Comparison of ENCODE assay signal across 8 cellular contexts in the genomic region with DNA sequence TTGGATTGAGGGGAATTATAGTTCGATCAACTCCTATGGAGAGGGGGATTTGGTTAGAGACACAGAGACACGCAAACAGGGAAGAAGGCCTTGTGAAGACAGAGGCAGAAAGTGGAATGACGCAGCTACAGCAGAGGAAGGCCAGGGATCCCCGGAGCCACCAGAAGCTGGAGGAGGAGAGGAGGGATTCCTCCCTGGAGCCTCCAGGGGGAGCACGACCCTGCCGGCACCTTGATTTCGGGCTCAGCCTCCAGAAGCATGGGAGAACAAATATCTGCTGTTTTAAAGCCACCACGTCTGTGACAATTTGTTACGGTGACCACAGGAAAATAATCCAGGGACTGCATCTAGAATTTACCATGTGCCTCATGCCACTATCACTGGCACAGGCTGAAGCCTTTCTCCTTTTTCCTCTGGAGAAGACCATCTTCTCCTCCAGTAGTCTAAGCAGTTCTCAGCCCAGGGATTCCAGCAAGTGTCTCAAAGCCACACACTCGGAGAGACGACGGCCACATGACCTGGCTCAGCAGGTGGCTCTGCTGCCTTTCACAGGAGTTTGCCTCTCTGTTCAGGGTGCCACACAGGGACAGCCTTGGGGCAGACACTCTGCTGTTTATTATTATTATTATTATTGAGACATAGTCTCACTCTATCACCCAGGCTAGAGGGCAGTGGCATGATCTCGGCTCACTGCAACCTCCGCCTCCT. TPM values are rescaled to one million over a fixed set of nuclear protein-coding genes. Genes with fewer than 3 reads are reported as not detected.
DNase-seq lines count a peak whose midpoint lies in the region; ATAC-seq, FAIRE-seq and TF ChIP-seq lines count a peak whose summit lies in the region.

No MANE protein-coding gene starts in this region.

- H3K9me3 ChIP-seq in CD8-positive, alpha-beta T cell (ENCODE audit: low read length), result no peaks in the 10 kb centered on the region

- intact Hi-C loops in CD8-positive, alpha-beta T cell (cut with DNase I, micrococcal nuclease), result loop anchor here in 1 of 2 experiments (1.0 kb wide), 1 partner anchor 101 kb away; no protein-coding TSS in a partner anchor
- intact Hi-C loops in left colon (cut with DNase I, micrococcal nuclease), result no loop called here

- no peak for FAIRE-seq in H54 (lab: Jason Lieb, UNC)

- no peak overlapping the region for H3K27ac ChIP-seq in CD8-positive, alpha-beta T cell (ENCODE audit: low read depth, low read length)
- H3K27ac ChIP-seq in RWPE1 (no peak overlapping the region), substantia nigra (ENCODE audit: low read depth, low read length, poor library complexity, severe bottlenecking) (no peak overlapping the region)

- H3K27ac Mint-ChIP-seq in CD8-positive, alpha-beta T cell, result no peak overlapping the region

- H3K27me3 Mint-ChIP-seq in CD8-positive, alpha-beta T cell (ENCODE audit: low read depth), result no peaks in the 10 kb centered on the region

- POLR2A ChIA-PET in CD8-positive, alpha-beta T cell (lab: Charles Lee), result interaction anchor here (1.1 to 1.5 kb wide), 2 partner anchors 12 to 74 kb away, joined by 3 read pairs; no protein-coding TSS in a partner anchor
- POLR2A ChIA-PET in RWPE1 (lab: Yijun Ruan, JAX; ENCODE audit: low non-redundant PET), result no interaction called here

- no peak overlapping the region for H3K4me3 Mint-ChIP-seq in CD8-positive, alpha-beta T cell

- peak in 4 of 7 experiments; percentile 10 to 58 (median 32) for DNase-seq in CD8-positive, alpha-beta T cell
- DNase-seq in H54 (ENCODE audit: insufficient read length, low spot score) (peak; percentile 80), RWPE1 (ENCODE audit: low spot score) (peak; percentile 63), cerebellar cortex (ENCODE audit: low spot score) (peak; percentile 80), left colon (peak in 1 of 2 donors; percentile 42), substantia nigra (lab: John Stamatoyannopoulos, UW) (peak in 30 of 49 donors; percentile 1 to 52 (median 20)), GDM1 (lab: John Stamatoyannopoulos, UW) (no peak)

- H3K27me3 ChIP-seq in CD8-positive, alpha-beta T cell (ENCODE audit: insufficient read depth, low read length), result no peaks in the 10 kb centered on the region

- H3K36me3 ChIP-seq in CD8-positive, alpha-beta T cell (ENCODE audit: insufficient read depth, low read length), result no peaks in the 10 kb centered on the region

- CTCF ChIA-PET in CD8-positive, alpha-beta T cell (lab: Charles Lee), result interaction anchor here (0.7 to 8.7 kb wide), 11 partner anchors 9 to 107 kb away, joined by 3 to 70 read pairs (median 4); no protein-coding TSS in a partner anchor
- CTCF ChIA-PET in RWPE1 (lab: Yijun Ruan, JAX), result interaction anchor here (0.6 to 2.1 kb wide), 10 partner anchors 9 to 704 kb away, joined by 3 to 11 read pairs (median 4); no protein-coding TSS in a partner anchor

- H3K36me3 Mint-ChIP-seq in CD8-positive, alpha-beta T cell, result no peaks in the 10 kb centered on the region

- TF ChIP-seq CTCF in CD8-positive, alpha-beta T cell (IDR thresholded peaks at IDR 0.05), result peak; percentile 34
- peak; percentile 68 for TF ChIP-seq CTCF in RWPE1 (conservative IDR thresholded peaks at IDR 0.05; ENCODE audit: low read depth)

- H3K4me1 ChIP-seq in CD8-positive, alpha-beta T cell (ENCODE audit: insufficient read depth, low read length), result no peaks in the 10 kb centered on the region

- no peak for TF ChIP-seq POLR2A in H54 (IDR thresholded peaks at IDR 0.05; ENCODE audit: low read depth, low read length)

- H3K9me3 Mint-ChIP-seq in CD8-positive, alpha-beta T cell, result no peaks in the 10 kb centered on the region

- ATAC-seq in CD8-positive, alpha-beta T cell, result no peak
- ATAC-seq in left colon, result peak; percentile 78
- no peak for ATAC-seq in GM21528 (IDR thresholded peaks at IDR 0.05; ENCODE audit: low FRiP score, unreplicated experiment)

- peaks cover 2% of the 10 kb centered on the region for H3K4me1 Mint-ChIP-seq in CD8-positive, alpha-beta T cell (ENCODE audit: low read depth)

- no peak overlapping the region for H3K4me3 ChIP-seq in CD8-positive, alpha-beta T cell (ENCODE audit: low read depth, low read length)

RNA-seq across cellular contexts. Expression of a gene that starts 39.9 kb away (rescaled TPM):
- 1 to 10 TPM; 4.9 to 6.6 TPM for total RNA-seq in CD8-positive, alpha-beta T cell
- 1 to 10 TPM; 4.0 to 4.5 TPM for total RNA-seq in left colon

RNA-seq across cellular contexts. Expression of a gene that starts 56.8 kb away (rescaled TPM):
- total RNA-seq in CD8-positive, alpha-beta T cell, result 1 to 10 TPM; 7.0 to 8.9 TPM
- total RNA-seq in left colon, result 10 to 100 TPM; 16.2 to 19.3 TPM
